1 cellular context compared by ENCODE assay signal in the genomic region with DNA sequence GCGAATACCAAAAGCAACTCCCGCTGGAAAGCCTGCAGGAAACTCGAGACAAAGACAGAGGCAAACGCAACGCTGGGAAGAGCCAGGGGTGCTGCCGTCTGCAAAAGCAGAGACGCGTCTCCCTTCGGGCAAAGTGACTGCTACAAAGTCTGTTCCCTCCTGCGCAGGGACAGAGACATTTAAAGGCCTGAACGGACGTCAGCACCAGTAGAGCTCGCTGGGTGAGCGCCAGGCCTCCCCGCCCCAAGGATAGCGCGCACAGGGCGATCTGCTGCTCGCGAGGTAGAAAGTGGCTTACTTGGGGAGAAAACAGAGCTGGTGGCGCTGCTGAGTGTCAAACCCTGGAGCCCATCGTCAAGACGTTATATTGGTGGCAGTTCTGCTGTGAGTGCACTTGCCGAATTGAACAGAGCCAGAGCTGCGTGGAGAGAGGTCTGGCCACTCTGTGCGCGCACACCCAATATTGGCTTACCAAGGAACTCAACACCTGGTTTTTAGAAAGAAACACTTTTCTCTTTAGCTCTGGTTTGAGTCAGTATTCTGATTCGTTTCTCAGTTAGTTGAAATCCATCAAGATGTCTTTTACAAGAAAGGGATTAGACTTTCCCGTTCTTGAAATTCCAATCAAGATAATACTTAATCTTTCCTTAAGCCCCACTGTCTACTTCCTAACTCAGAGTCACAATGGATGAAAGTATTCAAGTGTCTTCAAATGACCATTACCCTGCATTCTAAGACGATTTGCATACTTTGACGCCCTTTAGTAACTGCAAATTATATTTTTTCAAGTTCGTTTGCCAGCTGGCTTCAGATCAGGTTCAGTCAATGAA.
TF ChIP-seq lines count a peak whose summit lies in the region.

No MANE protein-coding gene starts in this region.

TF ChIP-seq in HEK293, 187 proteins besides CTCF, POLR2A, EP300 and RAD21 (continued from another document and continues in another):
- TF ChIP-seq ZIC2 (tag by site-specific recombination; IDR thresholded peaks at IDR 0.05) (peak; percentile 56), FEZF1 (tag by site-specific recombination; IDR thresholded peaks at IDR 0.05) (no peak), ZFP3 (tag by site-specific recombination; IDR thresholded peaks at IDR 0.05; ENCODE audit: low read depth) (no peak), ZNF221 (tag by site-specific recombination; IDR thresholded peaks at IDR 0.05; ENCODE audit: borderline replicate concordance) (no peak), SALL2 (tag by site-specific recombination; IDR thresholded peaks at IDR 0.05; ENCODE audit: borderline replicate concordance) (no peak), KLF16 (tag by site-specific recombination; IDR thresholded peaks at IDR 0.05) (no peak), ZFP37 (tag by site-specific recombination; IDR thresholded peaks at IDR 0.05) (no peak), ZNF560 (tag by site-specific recombination; IDR thresholded peaks at IDR 0.05; ENCODE audit: borderline replicate concordance) (no peak), GLIS1 (tag by site-specific recombination; IDR thresholded peaks at IDR 0.05) (peak; percentile 53), SETDB1 (IDR thresholded peaks at IDR 0.05; ENCODE audit: insufficient read length, low read length) (no peak), ZNF416 (tag by site-specific recombination; IDR thresholded peaks at IDR 0.05) (no peak), ZNF777 (tag by site-specific recombination; IDR thresholded peaks at IDR 0.05; ENCODE audit: borderline replicate concordance) (no peak), ZNF140 (tag by site-specific recombination; IDR thresholded peaks at IDR 0.05) (no peak), GLI4 (tag by site-specific recombination; IDR thresholded peaks at IDR 0.05) (no peak), SCRT1 (tag by site-specific recombination; IDR thresholded peaks at IDR 0.05; ENCODE audit: borderline replicate concordance) (no peak), ZBTB7A (tag by site-specific recombination; IDR thresholded peaks at IDR 0.05; ENCODE audit: low read depth) (no peak), KLF1 (tag by site-specific recombination; IDR thresholded peaks at IDR 0.05) (no peak), ZNF423 (tag by site-specific recombination; IDR thresholded peaks at IDR 0.05) (0 out of 2 replicates have a peak, but pooled peaks have one; percentile 28), MZF1 (tag by site-specific recombination; IDR thresholded peaks at IDR 0.05; ENCODE audit: borderline replicate concordance) (no peak), ZBTB20 (tag by site-specific recombination; IDR thresholded peaks at IDR 0.05) (peak; percentile 60; the same call in 1 of the 2 replicates), ZNF155 (tag by site-specific recombination; IDR thresholded peaks at IDR 0.05) (no peak), ZSCAN16 (tag by site-specific recombination; IDR thresholded peaks at IDR 0.05) (no peak), ZFHX2 (tag by site-specific recombination; conservative IDR thresholded peaks at IDR 0.05) (no peak), ZNF555 (tag by site-specific recombination; conservative IDR thresholded peaks at IDR 0.05) (no peak), KLF10 (tag by site-specific recombination; IDR thresholded peaks at IDR 0.05) (no peak), ZNF311 (tag by site-specific recombination; IDR thresholded peaks at IDR 0.05; ENCODE audit: borderline replicate concordance) (no peak), ZNF549 (tag by site-specific recombination; IDR thresholded peaks at IDR 0.05) (no peak), ZNF501 (tag by site-specific recombination; IDR thresholded peaks at IDR 0.05) (peak; percentile 41; the same call in 1 of the 2 replicates), ZNF16 (tag by site-specific recombination; IDR thresholded peaks at IDR 0.05; ENCODE audit: low read depth) (no peak), ZNF2 (tag by site-specific recombination; IDR thresholded peaks at IDR 0.05) (peak; percentile 54; the same call in 1 of the 2 replicates), RBAK (tag by site-specific recombination; IDR thresholded peaks at IDR 0.05) (no peak), SCRT2 (tag by site-specific recombination; IDR thresholded peaks at IDR 0.05) (peak; percentile 88), ZBTB8A (tag by site-specific recombination; IDR thresholded peaks at IDR 0.05) (0 out of 2 replicates have a peak, but pooled peaks have one; percentile 6), ZBTB17 (tag by site-specific recombination; IDR thresholded peaks at IDR 0.05) (peak; percentile 97), ZNF707 (tag by site-specific recombination; IDR thresholded peaks at IDR 0.05) (no peak), ZNF302 (tag by site-specific recombination; IDR thresholded peaks at IDR 0.05; ENCODE audit: low read depth) (no peak), ZNF629 (tag by site-specific recombination; IDR thresholded peaks at IDR 0.05) (peak; percentile 34; the same call in 1 of the 2 replicates), ZNF19 (tag by site-specific recombination; IDR thresholded peaks at IDR 0.05; ENCODE audit: low read depth) (no peak)
- TF ChIP-seq, protein P1, sequence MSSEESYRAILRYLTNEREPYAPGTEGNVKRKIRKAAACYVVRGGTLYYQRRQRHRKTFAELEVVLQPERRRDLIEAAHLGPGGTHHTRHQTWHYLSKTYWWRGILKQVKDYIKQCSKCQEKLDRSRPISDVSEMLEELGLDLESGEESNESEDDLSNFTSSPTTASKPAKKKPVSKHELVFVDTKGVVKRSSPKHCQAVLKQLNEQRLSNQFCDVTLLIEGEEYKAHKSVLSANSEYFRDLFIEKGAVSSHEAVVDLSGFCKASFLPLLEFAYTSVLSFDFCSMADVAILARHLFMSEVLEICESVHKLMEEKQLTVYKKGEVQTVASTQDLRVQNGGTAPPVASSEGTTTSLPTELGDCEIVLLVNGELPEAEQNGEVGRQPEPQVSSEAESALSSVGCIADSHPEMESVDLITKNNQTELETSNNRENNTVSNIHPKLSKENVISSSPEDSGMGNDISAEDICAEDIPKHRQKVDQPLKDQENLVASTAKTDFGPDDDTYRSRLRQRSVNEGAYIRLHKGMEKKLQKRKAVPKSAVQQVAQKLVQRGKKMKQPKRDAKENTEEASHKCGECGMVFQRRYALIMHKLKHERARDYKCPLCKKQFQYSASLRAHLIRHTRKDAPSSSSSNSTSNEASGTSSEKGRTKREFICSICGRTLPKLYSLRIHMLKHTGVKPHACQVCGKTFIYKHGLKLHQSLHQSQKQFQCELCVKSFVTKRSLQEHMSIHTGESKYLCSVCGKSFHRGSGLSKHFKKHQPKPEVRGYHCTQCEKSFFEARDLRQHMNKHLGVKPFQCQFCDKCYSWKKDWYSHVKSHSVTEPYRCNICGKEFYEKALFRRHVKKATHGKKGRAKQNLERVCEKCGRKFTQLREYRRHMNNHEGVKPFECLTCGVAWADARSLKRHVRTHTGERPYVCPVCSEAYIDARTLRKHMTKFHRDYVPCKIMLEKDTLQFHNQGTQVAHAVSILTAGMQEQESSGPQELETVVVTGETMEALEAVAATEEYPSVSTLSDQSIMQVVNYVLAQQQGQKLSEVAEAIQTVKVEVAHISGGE (tag by site-specific recombination; conservative IDR thresholded peaks at IDR 0.05; ENCODE audit: low read depth): no peak
- TF ChIP-seq, protein P2, sequence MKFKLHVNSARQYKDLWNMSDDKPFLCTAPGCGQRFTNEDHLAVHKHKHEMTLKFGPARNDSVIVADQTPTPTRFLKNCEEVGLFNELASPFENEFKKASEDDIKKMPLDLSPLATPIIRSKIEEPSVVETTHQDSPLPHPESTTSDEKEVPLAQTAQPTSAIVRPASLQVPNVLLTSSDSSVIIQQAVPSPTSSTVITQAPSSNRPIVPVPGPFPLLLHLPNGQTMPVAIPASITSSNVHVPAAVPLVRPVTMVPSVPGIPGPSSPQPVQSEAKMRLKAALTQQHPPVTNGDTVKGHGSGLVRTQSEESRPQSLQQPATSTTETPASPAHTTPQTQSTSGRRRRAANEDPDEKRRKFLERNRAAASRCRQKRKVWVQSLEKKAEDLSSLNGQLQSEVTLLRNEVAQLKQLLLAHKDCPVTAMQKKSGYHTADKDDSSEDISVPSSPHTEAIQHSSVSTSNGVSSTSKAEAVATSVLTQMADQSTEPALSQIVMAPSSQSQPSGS (tag by site-specific recombination; IDR thresholded peaks at IDR 0.05; ENCODE audit: low read depth): no peak
- TF ChIP-seq, protein P3, sequence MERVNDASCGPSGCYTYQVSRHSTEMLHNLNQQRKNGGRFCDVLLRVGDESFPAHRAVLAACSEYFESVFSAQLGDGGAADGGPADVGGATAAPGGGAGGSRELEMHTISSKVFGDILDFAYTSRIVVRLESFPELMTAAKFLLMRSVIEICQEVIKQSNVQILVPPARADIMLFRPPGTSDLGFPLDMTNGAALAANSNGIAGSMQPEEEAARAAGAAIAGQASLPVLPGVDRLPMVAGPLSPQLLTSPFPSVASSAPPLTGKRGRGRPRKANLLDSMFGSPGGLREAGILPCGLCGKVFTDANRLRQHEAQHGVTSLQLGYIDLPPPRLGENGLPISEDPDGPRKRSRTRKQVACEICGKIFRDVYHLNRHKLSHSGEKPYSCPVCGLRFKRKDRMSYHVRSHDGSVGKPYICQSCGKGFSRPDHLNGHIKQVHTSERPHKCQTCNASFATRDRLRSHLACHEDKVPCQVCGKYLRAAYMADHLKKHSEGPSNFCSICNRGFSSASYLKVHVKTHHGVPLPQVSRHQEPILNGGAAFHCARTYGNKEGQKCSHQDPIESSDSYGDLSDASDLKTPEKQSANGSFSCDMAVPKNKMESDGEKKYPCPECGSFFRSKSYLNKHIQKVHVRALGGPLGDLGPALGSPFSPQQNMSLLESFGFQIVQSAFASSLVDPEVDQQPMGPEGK (tag by site-specific recombination; IDR thresholded peaks at IDR 0.05): no peak; the same call in 1 of the 2 replicates
- TF ChIP-seq, protein P4, sequence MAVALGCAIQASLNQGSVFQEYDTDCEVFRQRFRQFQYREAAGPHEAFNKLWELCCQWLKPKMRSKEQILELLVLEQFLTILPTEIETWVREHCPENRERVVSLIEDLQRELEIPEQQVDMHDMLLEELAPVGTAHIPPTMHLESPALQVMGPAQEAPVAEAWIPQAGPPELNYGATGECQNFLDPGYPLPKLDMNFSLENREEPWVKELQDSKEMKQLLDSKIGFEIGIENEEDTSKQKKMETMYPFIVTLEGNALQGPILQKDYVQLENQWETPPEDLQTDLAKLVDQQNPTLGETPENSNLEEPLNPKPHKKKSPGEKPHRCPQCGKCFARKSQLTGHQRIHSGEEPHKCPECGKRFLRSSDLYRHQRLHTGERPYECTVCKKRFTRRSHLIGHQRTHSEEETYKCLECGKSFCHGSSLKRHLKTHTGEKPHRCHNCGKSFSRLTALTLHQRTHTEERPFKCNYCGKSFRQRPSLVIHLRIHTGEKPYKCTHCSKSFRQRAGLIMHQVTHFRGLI (tag by site-specific recombination; IDR thresholded peaks at IDR 0.05): no peak
- TF ChIP-seq, protein P5, sequence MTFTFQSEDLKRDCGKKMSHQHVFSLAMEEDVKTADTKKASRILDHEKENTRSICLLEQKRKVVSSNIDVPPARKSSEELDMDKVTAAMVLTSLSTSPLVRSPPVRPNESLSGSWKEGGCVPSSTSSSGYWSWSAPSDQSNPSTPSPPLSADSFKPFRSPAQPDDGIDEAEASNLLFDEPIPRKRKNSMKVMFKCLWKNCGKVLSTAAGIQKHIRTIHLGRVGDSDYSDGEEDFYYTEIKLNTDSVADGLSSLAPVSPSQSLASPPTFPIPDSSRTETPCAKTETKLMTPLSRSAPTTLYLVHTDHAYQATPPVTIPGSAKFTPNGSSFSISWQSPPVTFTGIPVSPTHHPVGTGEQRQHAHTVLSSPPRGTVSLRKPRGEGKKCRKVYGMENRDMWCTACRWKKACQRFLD (tag by site-specific recombination; IDR thresholded peaks at IDR 0.05): no peak
- TF ChIP-seq, protein P6, sequence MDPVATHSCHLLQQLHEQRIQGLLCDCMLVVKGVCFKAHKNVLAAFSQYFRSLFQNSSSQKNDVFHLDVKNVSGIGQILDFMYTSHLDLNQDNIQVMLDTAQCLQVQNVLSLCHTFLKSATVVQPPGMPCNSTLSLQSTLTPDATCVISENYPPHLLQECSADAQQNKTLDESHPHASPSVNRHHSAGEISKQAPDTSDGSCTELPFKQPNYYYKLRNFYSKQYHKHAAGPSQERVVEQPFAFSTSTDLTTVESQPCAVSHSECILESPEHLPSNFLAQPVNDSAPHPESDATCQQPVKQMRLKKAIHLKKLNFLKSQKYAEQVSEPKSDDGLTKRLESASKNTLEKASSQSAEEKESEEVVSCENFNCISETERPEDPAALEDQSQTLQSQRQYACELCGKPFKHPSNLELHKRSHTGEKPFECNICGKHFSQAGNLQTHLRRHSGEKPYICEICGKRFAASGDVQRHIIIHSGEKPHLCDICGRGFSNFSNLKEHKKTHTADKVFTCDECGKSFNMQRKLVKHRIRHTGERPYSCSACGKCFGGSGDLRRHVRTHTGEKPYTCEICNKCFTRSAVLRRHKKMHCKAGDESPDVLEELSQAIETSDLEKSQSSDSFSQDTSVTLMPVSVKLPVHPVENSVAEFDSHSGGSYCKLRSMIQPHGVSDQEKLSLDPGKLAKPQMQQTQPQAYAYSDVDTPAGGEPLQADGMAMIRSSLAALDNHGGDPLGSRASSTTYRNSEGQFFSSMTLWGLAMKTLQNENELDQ (tag by site-specific recombination; IDR thresholded peaks at IDR 0.05; ENCODE audit: low read depth): no peak
- TF ChIP-seq, protein P7, sequence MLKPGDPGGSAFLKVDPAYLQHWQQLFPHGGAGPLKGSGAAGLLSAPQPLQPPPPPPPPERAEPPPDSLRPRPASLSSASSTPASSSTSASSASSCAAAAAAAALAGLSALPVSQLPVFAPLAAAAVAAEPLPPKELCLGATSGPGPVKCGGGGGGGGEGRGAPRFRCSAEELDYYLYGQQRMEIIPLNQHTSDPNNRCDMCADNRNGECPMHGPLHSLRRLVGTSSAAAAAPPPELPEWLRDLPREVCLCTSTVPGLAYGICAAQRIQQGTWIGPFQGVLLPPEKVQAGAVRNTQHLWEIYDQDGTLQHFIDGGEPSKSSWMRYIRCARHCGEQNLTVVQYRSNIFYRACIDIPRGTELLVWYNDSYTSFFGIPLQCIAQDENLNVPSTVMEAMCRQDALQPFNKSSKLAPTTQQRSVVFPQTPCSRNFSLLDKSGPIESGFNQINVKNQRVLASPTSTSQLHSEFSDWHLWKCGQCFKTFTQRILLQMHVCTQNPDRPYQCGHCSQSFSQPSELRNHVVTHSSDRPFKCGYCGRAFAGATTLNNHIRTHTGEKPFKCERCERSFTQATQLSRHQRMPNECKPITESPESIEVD (tag by site-specific recombination; IDR thresholded peaks at IDR 0.05): no peak
- TF ChIP-seq, protein P8, sequence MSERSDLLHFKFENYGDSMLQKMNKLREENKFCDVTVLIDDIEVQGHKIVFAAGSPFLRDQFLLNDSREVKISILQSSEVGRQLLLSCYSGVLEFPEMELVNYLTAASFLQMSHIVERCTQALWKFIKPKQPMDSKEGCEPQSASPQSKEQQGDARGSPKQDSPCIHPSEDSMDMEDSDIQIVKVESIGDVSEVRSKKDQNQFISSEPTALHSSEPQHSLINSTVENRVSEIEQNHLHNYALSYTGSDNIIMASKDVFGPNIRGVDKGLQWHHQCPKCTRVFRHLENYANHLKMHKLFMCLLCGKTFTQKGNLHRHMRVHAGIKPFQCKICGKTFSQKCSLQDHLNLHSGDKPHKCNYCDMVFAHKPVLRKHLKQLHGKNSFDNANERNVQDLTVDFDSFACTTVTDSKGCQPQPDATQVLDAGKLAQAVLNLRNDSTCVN (tag by site-specific recombination; optimal IDR thresholded peaks at IDR 0.05): peak; percentile 62
